Comparison of ENCODE assay signal across 8 cellular contexts in the genomic region with DNA sequence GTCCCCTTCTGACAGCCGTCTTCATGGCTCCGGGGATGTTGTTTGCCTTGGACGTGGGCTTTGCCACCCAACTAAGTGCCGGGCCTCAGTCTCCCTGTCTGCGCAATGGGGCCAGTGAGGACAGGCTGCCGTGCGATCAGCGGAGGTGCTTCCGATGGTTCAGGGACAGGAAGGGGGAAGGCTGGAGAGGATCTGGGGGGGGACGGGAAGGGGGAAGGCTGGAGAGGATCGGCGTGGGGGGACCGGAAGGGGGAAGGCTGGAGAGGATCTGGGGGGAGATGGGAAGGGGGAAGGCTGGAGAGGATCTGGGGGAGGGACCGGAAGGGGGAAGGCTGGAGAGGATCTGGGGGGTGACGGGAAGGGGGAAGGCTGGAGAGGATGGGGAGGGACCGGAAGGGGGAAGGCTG. TPM values are rescaled to one million over a fixed set of nuclear protein-coding genes. Genes with fewer than 3 reads are reported as not detected.
DNase-seq lines count a peak whose midpoint lies in the region; ATAC-seq and TF ChIP-seq lines count a peak whose summit lies in the region.

No MANE protein-coding gene starts in this region.

- no peak overlapping the region for H3K4me3 Mint-ChIP-seq in natural killer cell

- H3K27ac Mint-ChIP-seq in activated naive CD4-positive, alpha-beta T cell treated with anti-CD3 and anti-CD28 coated beads, Interleukin-2, amount 50 U/mL, for 72 hours, result no peak overlapping the region
- no peak overlapping the region for H3K27ac Mint-ChIP-seq in natural killer cell

- H3K27me3 Mint-ChIP-seq in natural killer cell (ENCODE audit: low read depth in 2 of 2), result peaks cover 14 to 31% of the 10 kb centered on the region in 2 donors

- no peak for TF ChIP-seq CTCF in natural killer cell (IDR thresholded peaks at IDR 0.05)

- H3K4me1 Mint-ChIP-seq in natural killer cell, result peaks cover 4 to 11% of the 10 kb centered on the region in 2 donors

- no peak for ATAC-seq in activated naive CD4-positive, alpha-beta T cell treated with anti-CD3 and anti-CD28 coated beads, Interleukin-2, amount 50 U/mL, for 72 hours
- no peak for ATAC-seq in natural killer cell

- H3K36me3 Mint-ChIP-seq in activated naive CD4-positive, alpha-beta T cell treated with anti-CD3 and anti-CD28 coated beads, Interleukin-2, amount 50 U/mL, for 72 hours, result no peaks in the 10 kb centered on the region
- H3K36me3 Mint-ChIP-seq in natural killer cell, result no peaks in the 10 kb centered on the region

- H3K9me3 Mint-ChIP-seq in activated naive CD4-positive, alpha-beta T cell treated with anti-CD3 and anti-CD28 coated beads, Interleukin-2, amount 50 U/mL, for 72 hours, result no peaks in the 10 kb centered on the region
- H3K9me3 Mint-ChIP-seq in natural killer cell, result no peaks in the 10 kb centered on the region

- peak; percentile 74 for DNase-seq in D341Med (ENCODE audit: low spot score)
- peak; percentile 80 for DNase-seq in NCI-H2227 (lab: John Stamatoyannopoulos, UW; ENCODE audit: unreplicated experiment)
- peak; percentile 39 for DNase-seq in dermis blood vessel endothelial cell
- peak; percentile 9 for DNase-seq in pons (ENCODE audit: low spot score)
- DNase-seq in activated naive CD4-positive, alpha-beta T cell treated with anti-CD3 and anti-CD28 coated beads, Interleukin-2, amount 50 U/mL, for 72 hours (ENCODE audit: low spot score in 2 of 2), result no peak
- DNase-seq in natural killer cell, result no peak
- no peak for DNase-seq in ureter (ENCODE audit: low spot score)
- DNase-seq in effector CD4-positive, alpha-beta T cell, result no peak

- intact Hi-C loops in natural killer cell (cut with micrococcal nuclease), result loop anchor here (5.0 to 10.0 kb wide), 2 partner anchors 173 to 729 kb away; no protein-coding TSS in a partner anchor

RNA-seq across cellular contexts. Expression of a gene that starts 3.4 kb away (rescaled TPM):
- total RNA-seq in dermis blood vessel endothelial cell (10.0 and 14.0 TPM in 2 replicates), natural killer cell (1 to 10 TPM; 1.6 to 2.0 (median 1.7) TPM), ureter (2.0 TPM)
- not detected for total RNA-seq in activated naive CD4-positive, alpha-beta T cell treated with anti-CD3 and anti-CD28 coated beads, Interleukin-2, amount 50 U/mL, for 72 hours

Comparison
In these comparisons a context has a peak if more than half of its experiments do, and no peak if none do; other contexts are left out.
1. DNase-seq: peak in D341Med (single experiment), NCI-H2227 (single experiment), dermis blood vessel endothelial cell (single experiment) and pons (single experiment); none in activated naive CD4-positive, alpha-beta T cell treated with anti-CD3 and anti-CD28 coated beads, Interleukin-2, amount 50 U/mL, for 72 hours (0 of 2), natural killer cell (single experiment), ureter (single experiment) and effector CD4-positive, alpha-beta T cell (single experiment).